7 cellular contexts compared by ENCODE assay signal in genomic region chr3:170809021-170809974, GRCh38.
DNase-seq lines count a peak whose midpoint lies in the region; ATAC-seq, FAIRE-seq and TF ChIP-seq lines count a peak whose summit lies in the region.

No MANE protein-coding gene starts in this region.

- no peak for TF ChIP-seq POLR2A in H1 (IDR thresholded peaks at IDR 0.05; ENCODE audit: control extremely low read depth in 1 of 2, low read depth in 2 of 2, low read length in 2 of 2)

- H4K5ac ChIP-seq in H1 (ENCODE audit: insufficient read length, low read depth, low read length) = no peak overlapping the region

- H3K56ac ChIP-seq in H1 (replicated peaks; ENCODE audit: insufficient read length, low read depth, low read length) = no peak overlapping the region

- H4K8ac ChIP-seq in H1 (ENCODE audit: extremely low read depth, insufficient read depth, low read length) = no peak overlapping the region

- in situ Hi-C loops in Panc1 (cut with HindIII; ENCODE audit: low pct_unique_long_range_greater_than_20kb, low sequenced_read_pairs) = no loop called here

- WGBS in H1 (ENCODE audit: extremely low coverage in 1 of 2, insufficient coverage in 1 of 2, insufficient read length in 1 of 2, insufficient replicate concordance in 2 of 2, low coverage in 1 of 2, low lambda C conversion rate in 2 of 2, missing lambda C conversion rate in 1 of 2), 2 experiments = 79% methylated on average over 14 of the region's 14 CpGs; no CpG with 5 or more reads in 1 of the 2 experiments

- peak; percentile 69 for FAIRE-seq in H1 (lab: Jason Lieb, UNC)

- no peaks in the 10 kb centered on the region for H4K20me1 ChIP-seq in H1 (replicated peaks in 1 of 2; ENCODE audit: control insufficient read depth in 1 of 2, insufficient read depth in 2 of 2, low read length in 2 of 2)

- TF ChIP-seq EP300 in H1 (IDR thresholded peaks at IDR 0.05; ENCODE audit: borderline replicate concordance in 1 of 2, low read depth in 2 of 2, low read length in 2 of 2) = no peak

- POLR2A ChIA-PET in Panc1 (lab: Charles Lee) = no interaction called here
- POLR2A ChIA-PET in H1 (lab: Charles Lee; ENCODE audit: partially characterized antibody) = interaction anchor here (1.0 to 1.1 kb wide), 2 partner anchors 58 to 61 kb away, joined by 3 to 4 read pairs; partner anchors contain the start of gene RPL22L1

- H3K27ac ChIP-seq in Panc1 (ENCODE audit: low read length) = peak overlapping the region; percentile 20; the same call in 1 of the 2 replicates
- no peak overlapping the region for H3K27ac ChIP-seq in H1 (ENCODE audit: low read depth, low read length)

- no peak overlapping the region for H3K18ac ChIP-seq in H1 (ENCODE audit: extremely low read depth, low read length)

- H2BK120ac ChIP-seq in H1 (replicated peaks; ENCODE audit: low read depth, low read length) = no peak overlapping the region

- no peak overlapping the region for H3K14ac ChIP-seq in H1 (ENCODE audit: insufficient read length)

- TF ChIP-seq CTCF in LNCAP (IDR thresholded peaks at IDR 0.05) = peak; percentile 75
- TF ChIP-seq CTCF in Panc1 (IDR thresholded peaks at IDR 0.05) = peak; percentile 89
- peak; percentile 40 to 83 (median 76) for TF ChIP-seq CTCF in H1 (IDR thresholded peaks at IDR 0.05; ENCODE audit: control extremely low read depth in 1 of 3, insufficient read depth in 1 of 3, low read depth in 1 of 3, low read length in 3 of 3)

- H3K4me1 ChIP-seq in Panc1 (ENCODE audit: control insufficient read depth, insufficient read depth, low read length) = peaks cover 7% of the 10 kb centered on the region; the same call in 1 of the 2 replicates
- peaks cover 4 to 14% (median 5%) of the 10 kb centered on the region in 4 experiments; a peak in 4 of 7 replicates for H3K4me1 ChIP-seq in H1 (replicated peaks in 1 of 4; ENCODE audit: control insufficient read depth in 3 of 4, insufficient read depth in 4 of 4, low read length in 3 of 4)

- no peaks in the 10 kb centered on the region for H3K79me1 ChIP-seq in H1 (ENCODE audit: low read depth, low read length)

- no peak overlapping the region for H2BK15ac ChIP-seq in H1 (ENCODE audit: low read length)

- H3K4ac ChIP-seq in H1 (replicated peaks; ENCODE audit: insufficient read length, low read depth, low read length) = no peak overlapping the region

- no peaks in the 10 kb centered on the region for H3K79me2 ChIP-seq in H1 (ENCODE audit: control insufficient read depth in 1 of 2, insufficient read depth in 2 of 2, low read length in 2 of 2)

- no peaks in the 10 kb centered on the region for H3K23me2 ChIP-seq in H1 (ENCODE audit: low read depth, low read length)

- H3K36me3 ChIP-seq in Panc1 (ENCODE audit: control insufficient read depth, insufficient read depth, low read length) = no peaks in the 10 kb centered on the region
- H3K36me3 ChIP-seq in H1 (ENCODE audit: control insufficient read depth in 2 of 4, insufficient read depth in 4 of 4, low read length in 3 of 4) = no peaks in the 10 kb centered on the region

- H4K91ac ChIP-seq in H1 (replicated peaks; ENCODE audit: insufficient read length, low read length) = no peak overlapping the region

- intact Hi-C loops in Panc1 (cut with micrococcal nuclease; ENCODE audit: unreplicated experiment) = no loop called here

- H2AFZ ChIP-seq in H1 (ENCODE audit: low read length) = no peak overlapping the region

- H3K9me3 ChIP-seq in Panc1 (ENCODE audit: control insufficient read depth, insufficient read depth, low read depth, low read length) (no peaks in the 10 kb centered on the region), H1 (ENCODE audit: insufficient read depth in 2 of 2, low read depth in 1 of 2, low read length in 1 of 2) (no peaks in the 10 kb centered on the region; a peak in 1 of 4 replicates)

- H3K4me3 ChIP-seq in Panc1 (ENCODE audit: low read depth in 2 of 2, low read length in 2 of 2) = no peak overlapping the region
- no peak overlapping the region for H3K4me3 ChIP-seq in H1 (ENCODE audit: extremely low read depth in 1 of 4, insufficient read depth in 2 of 4, low read depth in 3 of 4, low read length in 4 of 4)

- no peak overlapping the region for H3K23ac ChIP-seq in H1 (ENCODE audit: insufficient read length)

- H3K9ac ChIP-seq in H1 (replicated peaks in 1 of 4; ENCODE audit: extremely low read depth in 1 of 4, low read depth in 3 of 4, low read length in 3 of 4) = no peak overlapping the region

- H3K27me3 ChIP-seq in Panc1 (ENCODE audit: control insufficient read depth, insufficient read depth, low read length) = no peaks in the 10 kb centered on the region
- no peaks in the 10 kb centered on the region for H3K27me3 ChIP-seq in H1 (replicated peaks in 1 of 4; ENCODE audit: control insufficient read depth in 3 of 4, extremely low read depth in 1 of 4, insufficient read depth in 3 of 4, low read length in 3 of 4)

- peak; percentile 92 for TF ChIP-seq RAD21 in H1 (IDR thresholded peaks at IDR 0.05 in 1 of 2, conservative IDR thresholded peaks at IDR 0.05 in 1 of 2; ENCODE audit: low read depth in 2 of 2, low read length in 2 of 2)

- H2BK12ac ChIP-seq in H1 (ENCODE audit: low read depth, low read length) = no peak overlapping the region; the same call in 1 of the 2 replicates

- ATAC-seq in Panc1 (peak; percentile 91), GM21786 (IDR thresholded peaks at IDR 0.05; ENCODE audit: unreplicated experiment) (no peak)

- H2BK20ac ChIP-seq in H1 (ENCODE audit: low read length) = no peak overlapping the region

- CTCF ChIA-PET in Panc1 (lab: Charles Lee) = interaction anchor here (0.6 to 5.7 kb wide), 3 partner anchors 395 to 1150 kb away, joined by 5 to 52 read pairs (median 5); no protein-coding TSS in a partner anchor
- CTCF ChIA-PET in H1 (lab: Charles Lee; ENCODE audit: partially characterized antibody) = interaction anchor here (0.5 to 7.8 kb wide), 57 partner anchors 10 to 597 kb away, joined by 3 to 273 read pairs (median 4); partner anchors contain the start of genes CLDN11 and SLC7A14

- H2AK5ac ChIP-seq in H1 (ENCODE audit: low read depth, low read length) = no peak overlapping the region

- no peak overlapping the region for H2BK5ac ChIP-seq in H1 (ENCODE audit: low read depth, low read length)

- no TSS peak for BruUV-seq in Panc1 (replicated peaks; lab: Mats Ljungman, UMichigan)

- peak; percentile 59 for DNase-seq in GM04504 (ENCODE audit: low read depth)
- DNase-seq in Panc1 (ENCODE audit: low read depth, low spot score) = peak; percentile 59
- DNase-seq in H1 (ENCODE audit: low read depth in 1 of 2, low spot score in 2 of 2) = no peak
- peak; percentile 73 for DNase-seq in midbrain (lab: John Stamatoyannopoulos, UW)
- DNase-seq in KG1 (lab: John Stamatoyannopoulos, UW) = no peak

- H3K4me2 ChIP-seq in H1 (ENCODE audit: insufficient read depth in 1 of 2, low read depth in 2 of 2, low read length in 2 of 2) = no peak overlapping the region

TF ChIP-seq in H1, 55 proteins besides CTCF, POLR2A, EP300 and RAD21:
- TF ChIP-seq KDM4A (IDR thresholded peaks at IDR 0.05; ENCODE audit: low read depth, low read length, severe bottlenecking) (no peak), TAF7 (optimal IDR thresholded peaks at IDR 0.05; ENCODE audit: borderline replicate concordance, low read depth, low read length) (no peak), MAX (IDR thresholded peaks at IDR 0.05) (no peak), USF2 (IDR thresholded peaks at IDR 0.05; ENCODE audit: low read length) (no peak), TCF12 (IDR thresholded peaks at IDR 0.05; ENCODE audit: low read depth, low read length) (no peak), TEAD4 (IDR thresholded peaks at IDR 0.05; ENCODE audit: low read depth, low read length) (0 out of 2 replicates have a peak, but pooled peaks have one; percentile 13), NRF1 (IDR thresholded peaks at IDR 0.05; ENCODE audit: low read depth, low read length) (no peak), YY1 (IDR thresholded peaks at IDR 0.05; ENCODE audit: low read depth, low read length) (0 out of 2 replicates have a peak, but pooled peaks have one; percentile 12)

Comparison
In these comparisons a context has a peak if more than half of its experiments do, and no peak if none do; other contexts are left out.
1. DNase-seq: peak in GM04504 (single experiment), Panc1 (single experiment) and midbrain (single experiment); none in H1 (0 of 2) and KG1 (single experiment).
2. Peak in every context shown above with its lines, with median percentiles within 50 percentile points of each other: CTCF ChIP-seq.